Comparison of ENCODE assay signal across 1 cellular context in the genomic region with DNA sequence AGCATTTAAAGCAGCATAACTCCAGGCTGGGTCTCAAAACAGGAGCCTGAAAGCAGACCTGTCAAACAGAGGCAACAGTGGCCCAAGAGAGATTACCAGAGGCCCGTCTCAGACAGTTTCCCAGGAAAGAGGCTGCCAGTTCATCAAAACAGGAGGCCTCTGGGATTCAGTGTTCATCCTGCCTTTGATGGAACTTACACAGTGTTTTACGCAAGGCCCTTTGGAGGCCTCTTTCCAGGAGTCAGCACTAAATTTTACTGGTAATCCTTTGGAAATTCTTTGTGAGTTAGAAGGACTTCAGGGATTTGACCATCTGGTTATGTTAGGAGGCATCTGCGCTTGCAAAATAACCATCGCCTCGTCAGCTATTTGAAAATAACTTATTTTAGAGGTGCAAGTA.
TF ChIP-seq lines count a peak whose summit lies in the region.

No MANE protein-coding gene starts in this region.

TF ChIP-seq in GM23338, 12 proteins besides CTCF, POLR2A, EP300 and RAD21 (continued from another document):
- TF ChIP-seq, protein P1, sequence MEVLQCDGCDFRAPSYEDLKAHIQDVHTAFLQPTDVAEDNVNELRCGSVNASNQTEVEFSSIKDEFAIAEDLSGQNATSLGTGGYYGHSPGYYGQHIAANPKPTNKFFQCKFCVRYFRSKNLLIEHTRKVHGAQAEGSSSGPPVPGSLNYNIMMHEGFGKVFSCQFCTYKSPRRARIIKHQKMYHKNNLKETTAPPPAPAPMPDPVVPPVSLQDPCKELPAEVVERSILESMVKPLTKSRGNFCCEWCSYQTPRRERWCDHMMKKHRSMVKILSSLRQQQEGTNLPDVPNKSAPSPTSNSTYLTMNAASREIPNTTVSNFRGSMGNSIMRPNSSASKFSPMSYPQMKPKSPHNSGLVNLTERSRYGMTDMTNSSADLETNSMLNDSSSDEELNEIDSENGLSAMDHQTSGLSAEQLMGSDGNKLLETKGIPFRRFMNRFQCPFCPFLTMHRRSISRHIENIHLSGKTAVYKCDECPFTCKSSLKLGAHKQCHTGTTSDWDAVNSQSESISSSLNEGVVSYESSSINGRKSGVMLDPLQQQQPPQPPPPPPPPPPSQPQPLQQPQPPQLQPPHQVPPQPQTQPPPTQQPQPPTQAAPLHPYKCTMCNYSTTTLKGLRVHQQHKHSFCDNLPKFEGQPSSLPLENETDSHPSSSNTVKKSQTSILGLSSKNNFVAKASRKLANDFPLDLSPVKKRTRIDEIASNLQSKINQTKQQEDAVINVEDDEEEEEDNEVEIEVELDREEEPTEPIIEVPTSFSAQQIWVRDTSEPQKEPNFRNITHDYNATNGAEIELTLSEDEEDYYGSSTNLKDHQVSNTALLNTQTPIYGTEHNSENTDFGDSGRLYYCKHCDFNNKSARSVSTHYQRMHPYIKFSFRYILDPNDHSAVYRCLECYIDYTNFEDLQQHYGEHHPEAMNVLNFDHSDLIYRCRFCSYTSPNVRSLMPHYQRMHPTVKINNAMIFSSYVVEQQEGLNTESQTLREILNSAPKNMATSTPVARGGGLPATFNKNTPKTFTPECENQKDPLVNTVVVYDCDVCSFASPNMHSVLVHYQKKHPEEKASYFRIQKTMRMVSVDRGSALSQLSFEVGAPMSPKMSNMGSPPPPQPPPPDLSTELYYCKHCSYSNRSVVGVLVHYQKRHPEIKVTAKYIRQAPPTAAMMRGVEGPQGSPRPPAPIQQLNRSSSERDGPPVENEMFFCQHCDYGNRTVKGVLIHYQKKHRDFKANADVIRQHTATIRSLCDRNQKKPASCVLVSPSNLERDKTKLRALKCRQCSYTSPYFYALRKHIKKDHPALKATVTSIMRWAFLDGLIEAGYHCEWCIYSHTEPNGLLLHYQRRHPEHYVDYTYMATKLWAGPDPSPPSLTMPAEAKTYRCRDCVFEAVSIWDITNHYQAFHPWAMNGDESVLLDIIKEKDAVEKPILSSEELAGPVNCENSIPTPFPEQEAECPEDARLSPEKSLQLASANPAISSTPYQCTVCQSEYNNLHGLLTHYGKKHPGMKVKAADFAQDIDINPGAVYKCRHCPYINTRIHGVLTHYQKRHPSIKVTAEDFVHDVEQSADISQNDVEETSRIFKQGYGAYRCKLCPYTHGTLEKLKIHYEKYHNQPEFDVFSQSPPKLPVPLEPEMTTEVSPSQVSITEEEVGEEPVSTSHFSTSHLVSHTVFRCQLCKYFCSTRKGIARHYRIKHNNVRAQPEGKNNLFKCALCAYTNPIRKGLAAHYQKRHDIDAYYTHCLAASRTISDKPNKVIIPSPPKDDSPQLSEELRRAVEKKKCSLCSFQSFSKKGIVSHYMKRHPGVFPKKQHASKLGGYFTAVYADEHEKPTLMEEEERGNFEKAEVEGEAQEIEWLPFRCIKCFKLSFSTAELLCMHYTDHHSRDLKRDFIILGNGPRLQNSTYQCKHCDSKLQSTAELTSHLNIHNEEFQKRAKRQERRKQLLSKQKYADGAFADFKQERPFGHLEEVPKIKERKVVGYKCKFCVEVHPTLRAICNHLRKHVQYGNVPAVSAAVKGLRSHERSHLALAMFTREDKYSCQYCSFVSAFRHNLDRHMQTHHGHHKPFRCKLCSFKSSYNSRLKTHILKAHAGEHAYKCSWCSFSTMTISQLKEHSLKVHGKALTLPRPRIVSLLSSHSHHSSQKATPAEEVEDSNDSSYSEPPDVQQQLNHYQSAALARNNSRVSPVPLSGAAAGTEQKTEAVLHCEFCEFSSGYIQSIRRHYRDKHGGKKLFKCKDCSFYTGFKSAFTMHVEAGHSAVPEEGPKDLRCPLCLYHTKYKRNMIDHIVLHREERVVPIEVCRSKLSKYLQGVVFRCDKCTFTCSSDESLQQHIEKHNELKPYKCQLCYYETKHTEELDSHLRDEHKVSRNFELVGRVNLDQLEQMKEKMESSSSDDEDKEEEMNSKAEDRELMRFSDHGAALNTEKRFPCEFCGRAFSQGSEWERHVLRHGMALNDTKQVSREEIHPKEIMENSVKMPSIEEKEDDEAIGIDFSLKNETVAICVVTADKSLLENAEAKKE (CRISPR knock-in tag; IDR thresholded peaks at IDR 0.05) = no peak
- TF ChIP-seq, protein P2, sequence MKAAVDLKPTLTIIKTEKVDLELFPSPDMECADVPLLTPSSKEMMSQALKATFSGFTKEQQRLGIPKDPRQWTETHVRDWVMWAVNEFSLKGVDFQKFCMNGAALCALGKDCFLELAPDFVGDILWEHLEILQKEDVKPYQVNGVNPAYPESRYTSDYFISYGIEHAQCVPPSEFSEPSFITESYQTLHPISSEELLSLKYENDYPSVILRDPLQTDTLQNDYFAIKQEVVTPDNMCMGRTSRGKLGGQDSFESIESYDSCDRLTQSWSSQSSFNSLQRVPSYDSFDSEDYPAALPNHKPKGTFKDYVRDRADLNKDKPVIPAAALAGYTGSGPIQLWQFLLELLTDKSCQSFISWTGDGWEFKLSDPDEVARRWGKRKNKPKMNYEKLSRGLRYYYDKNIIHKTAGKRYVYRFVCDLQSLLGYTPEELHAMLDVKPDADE (IDR thresholded peaks at IDR 0.05) = no peak
- TF ChIP-seq STAT1 (IDR thresholded peaks at IDR 0.05; ENCODE audit: unreplicated experiment) (no peak), ZNF114 (CRISPR knock-in tag; IDR thresholded peaks at IDR 0.05) (no peak), NANOG (IDR thresholded peaks at IDR 0.05; ENCODE audit: borderline replicate concordance) (no peak), JUNB (IDR thresholded peaks at IDR 0.05; ENCODE audit: unreplicated experiment) (no peak)
- TF ChIP-seq, protein P3, sequence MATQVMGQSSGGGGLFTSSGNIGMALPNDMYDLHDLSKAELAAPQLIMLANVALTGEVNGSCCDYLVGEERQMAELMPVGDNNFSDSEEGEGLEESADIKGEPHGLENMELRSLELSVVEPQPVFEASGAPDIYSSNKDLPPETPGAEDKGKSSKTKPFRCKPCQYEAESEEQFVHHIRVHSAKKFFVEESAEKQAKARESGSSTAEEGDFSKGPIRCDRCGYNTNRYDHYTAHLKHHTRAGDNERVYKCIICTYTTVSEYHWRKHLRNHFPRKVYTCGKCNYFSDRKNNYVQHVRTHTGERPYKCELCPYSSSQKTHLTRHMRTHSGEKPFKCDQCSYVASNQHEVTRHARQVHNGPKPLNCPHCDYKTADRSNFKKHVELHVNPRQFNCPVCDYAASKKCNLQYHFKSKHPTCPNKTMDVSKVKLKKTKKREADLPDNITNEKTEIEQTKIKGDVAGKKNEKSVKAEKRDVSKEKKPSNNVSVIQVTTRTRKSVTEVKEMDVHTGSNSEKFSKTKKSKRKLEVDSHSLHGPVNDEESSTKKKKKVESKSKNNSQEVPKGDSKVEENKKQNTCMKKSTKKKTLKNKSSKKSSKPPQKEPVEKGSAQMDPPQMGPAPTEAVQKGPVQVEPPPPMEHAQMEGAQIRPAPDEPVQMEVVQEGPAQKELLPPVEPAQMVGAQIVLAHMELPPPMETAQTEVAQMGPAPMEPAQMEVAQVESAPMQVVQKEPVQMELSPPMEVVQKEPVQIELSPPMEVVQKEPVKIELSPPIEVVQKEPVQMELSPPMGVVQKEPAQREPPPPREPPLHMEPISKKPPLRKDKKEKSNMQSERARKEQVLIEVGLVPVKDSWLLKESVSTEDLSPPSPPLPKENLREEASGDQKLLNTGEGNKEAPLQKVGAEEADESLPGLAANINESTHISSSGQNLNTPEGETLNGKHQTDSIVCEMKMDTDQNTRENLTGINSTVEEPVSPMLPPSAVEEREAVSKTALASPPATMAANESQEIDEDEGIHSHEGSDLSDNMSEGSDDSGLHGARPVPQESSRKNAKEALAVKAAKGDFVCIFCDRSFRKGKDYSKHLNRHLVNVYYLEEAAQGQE (IDR thresholded peaks at IDR 0.05; ENCODE audit: unreplicated experiment) = no peak
